In the genomic region with DNA sequence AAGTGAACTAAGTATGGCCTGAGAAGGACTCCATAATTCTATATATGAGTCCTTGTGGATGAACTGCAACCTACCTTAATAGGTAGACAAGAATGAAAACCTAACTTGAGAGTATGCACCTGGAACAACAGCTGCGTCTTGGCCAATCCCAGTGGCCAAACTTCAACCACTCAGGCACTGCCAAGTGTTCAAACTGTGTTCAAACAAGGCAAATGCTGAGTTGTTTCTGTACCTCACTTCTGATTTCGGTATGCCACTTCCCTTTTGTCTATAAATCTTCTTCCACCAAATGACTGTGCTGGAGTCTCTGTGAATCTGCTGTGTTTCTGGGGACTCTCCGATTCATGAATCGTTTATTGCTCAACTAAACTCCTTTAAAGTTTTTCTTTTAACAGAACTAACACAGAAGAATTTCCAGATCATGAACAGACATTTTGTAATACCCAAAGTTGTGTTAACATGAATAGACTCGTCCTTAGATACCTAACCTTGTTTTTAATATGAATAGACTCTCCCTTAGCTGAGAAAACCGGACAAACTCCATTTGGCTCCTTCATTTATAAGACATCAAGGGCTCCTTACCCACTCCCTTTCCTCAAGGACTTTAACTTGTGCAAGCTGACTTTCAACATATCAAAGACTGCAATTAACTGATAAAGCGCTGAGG, we compare ENCODE assay signal across 23 cellular contexts. TPM values are rescaled to one million over a fixed set of nuclear protein-coding genes. Genes with fewer than 3 reads are reported as not detected.
A peak's percentile ranks its signal among the peaks of the same experiment; 100 is the strongest.
DNase-seq lines count a peak whose midpoint lies in the region; ATAC-seq, FAIRE-seq and TF ChIP-seq lines count a peak whose summit lies in the region.
"Had no signal": no experiment of that assay in that cellular context is flagged by ENCODE, and none has a peak within 500 bp of the region (broad histone marks: within the 10 kb centered on the region; RNA-seq: fewer than 3 reads in every experiment).

No MANE protein-coding gene starts in this region.

- peak; percentile 29 to 40 for DNase-seq in activated T-cell treated with anti-CD3 and anti-CD28 coated beads, Interleukin-2, amount 50 U/mL, for 72 hours
- DNase-seq in activated T-cell treated with anti-CD3 and anti-CD28 coated beads, Interleukin-2, amount 50 U/mL, for 4 hours, result no peak
- DNase-seq in GM12865 (ENCODE audit: low read depth) (peak; percentile 70), GM12878 (ENCODE audit: low read depth, low spot score) (peak; percentile 53), NCI-H1436 treated with DMSO at 0.1 percent for 48 hours (lab: John Stamatoyannopoulos, UW) (no peak), Right ventricle myocardium inferior (ENCODE audit: missing footprints) (no peak)
- peak; percentile 7 for DNase-seq in stimulated activated CD8-positive, alpha-beta memory T cell treated with anti-CD3 and anti-CD28 coated beads, Interleukin-4, amount 100 ng/mL, for 24 hours (ENCODE audit: low read depth)
- DNase-seq: activated CD4-positive, alpha-beta T cell treated with anti-CD3 and anti-CD28 coated beads, Interleukin-2, amount 10 ng/mL, durations not matched to agents 7 days and 5 days; aorta; caudate nucleus; DMS79 treated with DMSO at 0.1 percent for 48 hours; kidney glomerular epithelial cell; NCI-H1048; NCI-H1930; NCI-H526 treated with DMSO at 0.1 percent for 48 hours; right lobe of liver had no signal

- peaks cover 0 to 10% of the 10 kb centered on the region in 2 experiments; a peak in 1 of 4 replicates for H3K36me3 ChIP-seq in GM12878 (ENCODE audit: control insufficient read depth in 2 of 2, insufficient read depth in 2 of 2, low read length in 1 of 2)

- no peaks in the 10 kb centered on the region for H3K4me1 ChIP-seq in GM12878 (ENCODE audit: control insufficient read depth, insufficient read depth, low read length)
- H3K4me1 ChIP-seq: BLaER1 had no signal

- in situ Hi-C loops in GM12878 (cut with MboI), result no loop called here

- TF ChIP-seq RAD21 in GM12878 (IDR thresholded peaks at IDR 0.05; ENCODE audit: insufficient read depth, low read depth, low read length), result no peak

- no peaks in the 10 kb centered on the region for H3K27me3 ChIP-seq in GM12878 (replicated peaks in 1 of 2; ENCODE audit: control insufficient read depth in 2 of 2, insufficient read depth in 2 of 2, low read length in 1 of 2)
- H3K27me3 ChIP-seq: BLaER1, right lobe of liver had no signal

- H3K36me3 Mint-ChIP-seq in activated T-cell treated with anti-CD3 and anti-CD28 coated beads, Interleukin-2, amount 50 U/mL, for 72 hours (ENCODE audit: insufficient read depth in 2 of 2), result peaks cover 52 to 56% of the 10 kb centered on the region in 2 donors
- H3K36me3 Mint-ChIP-seq in activated T-cell treated with anti-CD3 and anti-CD28 coated beads, Interleukin-2, amount 50 U/mL, for 4 hours (ENCODE audit: insufficient read depth), result peaks cover 54% of the 10 kb centered on the region

- CTCF ChIA-PET in GM12878 (lab: Yijun Ruan, JAX), result no interaction called here

- SMC1A ChIA-PET in GM12878 (lab: Charles Lee; ENCODE audit: uncharacterized antibody, unreplicated experiment), result no interaction called here

- H4K20me1 ChIP-seq in GM12878 (ENCODE audit: control insufficient read depth, insufficient read depth), result no peaks in the 10 kb centered on the region
- H4K20me1 ChIP-seq: BLaER1 had no signal

- H3K4me3 ChIP-seq in GM12865 (ENCODE audit: low read depth, low read length) (no peak overlapping the region), GM12878 (no peak overlapping the region)
- H3K4me3 ChIP-seq: BLaER1, HAP-1, right lobe of liver had no signal

- H3K27ac Mint-ChIP-seq in activated T-cell treated with anti-CD3 and anti-CD28 coated beads, Interleukin-2, amount 50 U/mL, for 72 hours, result peak overlapping the region; percentile 66
- H3K27ac Mint-ChIP-seq: activated CD4-positive, alpha-beta T cell treated with anti-CD3 and anti-CD28 coated beads, Interleukin-2, amount 10 ng/mL, durations not matched to agents 7 days and 5 days; dendritic cell treated with granulocyte-macrophage colony-stimulating factor and Interleukin-4, amounts not matched to agents 40 ng/mL and 50 ng/mL, for 4 days; T-helper 1 cell treated with Interleukin-12 subunit alpha and Interleukin-12 subunit beta and Interleukin-4 antibody, amounts not matched to agents 30 μg/mL and 1 μg/mL, for 36 hours had no signal

- TF ChIP-seq EP300 in GM12878 (IDR thresholded peaks at IDR 0.05; ENCODE audit: borderline replicate concordance in 1 of 2, control insufficient read depth in 1 of 2, low read depth in 2 of 2, low read length in 2 of 2), result peak in 1 of 2 experiments; percentile 32; a peak in 1 of 4 replicates

- POLR2A ChIA-PET in GM12878 (lab: Charles Lee), result no interaction called here

- H3K9me3 ChIP-seq in GM12878 (replicated peaks; ENCODE audit: control insufficient read depth, insufficient read depth, low read length), result peaks cover 27% of the 10 kb centered on the region
- H3K9me3 ChIP-seq: right lobe of liver had no signal

- no TSS peak for BruUV-seq in GM12878 (replicated peaks; lab: Mats Ljungman, UMichigan)

- FAIRE-seq in GM12878 (lab: Jason Lieb, UNC), result no peak
- FAIRE-seq: endometrium, GM12892, urothelium cell line had no signal

- 34% methylated on average over 7 of the region's 7 CpGs for WGBS in GM12878 (ENCODE audit: insufficient coverage, insufficient replicate concordance, low lambda C conversion rate, missing lambda C conversion rate)

- TF ChIP-seq POLR2A in GM12878 (IDR thresholded peaks at IDR 0.05; ENCODE audit: low read depth, low read length), result no peak

- H2AFZ ChIP-seq in GM12878 (ENCODE audit: control insufficient read depth, low read depth, low read length), result no peak overlapping the region

- peak overlapping the region; percentile 61 for H3K27ac ChIP-seq in GM12878 (ENCODE audit: control insufficient read depth, insufficient read depth)
- H3K27ac ChIP-seq: BLaER1, right lobe of liver had no signal

- H3K9me3 Mint-ChIP-seq in activated T-cell treated with anti-CD3 and anti-CD28 coated beads, Interleukin-2, amount 50 U/mL, for 72 hours, result peaks cover 5 to 27% of the 10 kb centered on the region in 2 donors
- H3K9me3 Mint-ChIP-seq in activated T-cell treated with anti-CD3 and anti-CD28 coated beads, Interleukin-2, amount 50 U/mL, for 4 hours, result peaks cover 36% of the 10 kb centered on the region

- no peak overlapping the region for H3K9ac ChIP-seq in GM12878 (ENCODE audit: control insufficient read depth, insufficient read depth, low read length)
- H3K9ac ChIP-seq: BLaER1 had no signal

- intact Hi-C loops in GM12878 (cut with micrococcal nuclease; ENCODE audit: unreplicated experiment) (loop anchor here (10.0 kb wide), 1 partner anchor 1154 kb away; no protein-coding TSS in a partner anchor), Right ventricle myocardium inferior (cut with DNase I) (no loop called here)

- RAD21 ChIA-PET in GM12878 (lab: Charles Lee; ENCODE audit: unreplicated experiment), result no interaction called here

- H3K79me2 ChIP-seq in GM12878 (ENCODE audit: control insufficient read depth, insufficient read depth, low read length), result no peaks in the 10 kb centered on the region; the same call in none of the 2 replicates

- 0 out of 2 replicates have a peak overlapping the region, but pooled peaks have one; percentile 9 for H3K4me2 ChIP-seq in GM12878 (ENCODE audit: control insufficient read depth, insufficient read depth)
- H3K4me2 ChIP-seq: BLaER1 had no signal

- no peak for TF ChIP-seq CTCF in GM12865 (IDR thresholded peaks at IDR 0.05; ENCODE audit: insufficient read depth, low read depth, low read length, missing control alignments)
- TF ChIP-seq CTCF in GM12878 (IDR thresholded peaks at IDR 0.05 in 2 of 3, conservative IDR thresholded peaks at IDR 0.05 in 1 of 3; ENCODE audit: control insufficient read depth in 2 of 3, extremely low read depth in 1 of 3, insufficient read depth in 1 of 3, low read depth in 3 of 3, low read length in 3 of 3), result no peak

- no peaks in the 10 kb centered on the region for H3K27me3 Mint-ChIP-seq in activated T-cell treated with anti-CD3 and anti-CD28 coated beads, Interleukin-2, amount 50 U/mL, for 72 hours (ENCODE audit: low read depth)
- no peaks in the 10 kb centered on the region for H3K27me3 Mint-ChIP-seq in activated T-cell treated with anti-CD3 and anti-CD28 coated beads, Interleukin-2, amount 50 U/mL, for 4 hours (ENCODE audit: low read depth)
- H3K27me3 Mint-ChIP-seq: activated CD4-positive, alpha-beta T cell treated with anti-CD3 and anti-CD28 coated beads, Interleukin-2, amount 10 ng/mL, durations not matched to agents 7 days and 5 days; dendritic cell treated with granulocyte-macrophage colony-stimulating factor and Interleukin-4, amounts not matched to agents 40 ng/mL and 50 ng/mL, for 4 days had no signal

- ATAC-seq in activated T-cell treated with anti-CD3 and anti-CD28 coated beads, Interleukin-2, amount 50 U/mL, for 72 hours (replicated peaks in 1 of 2), result no peak
- no peak for ATAC-seq in activated T-cell treated with anti-CD3 and anti-CD28 coated beads, Interleukin-2, amount 50 U/mL, for 4 hours
- ATAC-seq in GM12878 (no peak), Right ventricle myocardium inferior (no peak)
- ATAC-seq: right lobe of liver had no signal

- H3K4me1 Mint-ChIP-seq in activated T-cell treated with anti-CD3 and anti-CD28 coated beads, Interleukin-2, amount 50 U/mL, for 72 hours (ENCODE audit: low read depth), result peaks cover 10% of the 10 kb centered on the region
- peaks cover 14% of the 10 kb centered on the region for H3K4me1 Mint-ChIP-seq in activated T-cell treated with anti-CD3 and anti-CD28 coated beads, Interleukin-2, amount 50 U/mL, for 4 hours (ENCODE audit: low read depth)

- peak overlapping the region in 1 of 2 donors; percentile 58 for H3K4me3 Mint-ChIP-seq in activated T-cell treated with anti-CD3 and anti-CD28 coated beads, Interleukin-2, amount 50 U/mL, for 72 hours
- H3K4me3 Mint-ChIP-seq in activated T-cell treated with anti-CD3 and anti-CD28 coated beads, Interleukin-2, amount 50 U/mL, for 4 hours, result no peak overlapping the region
- H3K4me3 Mint-ChIP-seq: activated CD4-positive, alpha-beta T cell treated with anti-CD3 and anti-CD28 coated beads, Interleukin-2, amount 10 ng/mL, durations not matched to agents 7 days and 5 days; dendritic cell treated with granulocyte-macrophage colony-stimulating factor and Interleukin-4, amounts not matched to agents 40 ng/mL and 50 ng/mL, for 4 days; T-helper 1 cell treated with Interleukin-12 subunit alpha and Interleukin-12 subunit beta and Interleukin-4 antibody, amounts not matched to agents 30 μg/mL and 1 μg/mL, for 36 hours had no signal

RNA-seq across cellular contexts. Expression of a gene that starts 4.1 kb away (rescaled TPM):
- total RNA-seq in activated T-cell treated with anti-CD3 and anti-CD28 coated beads, Interleukin-2, amount 50 U/mL, for 72 hours, result 10 to 100 TPM; 19.2 to 24.3 TPM
- 1 to 10 TPM; 4.8 to 6.5 (median 6.0) TPM for total RNA-seq in activated T-cell treated with anti-CD3 and anti-CD28 coated beads, Interleukin-2, amount 50 U/mL, for 4 hours
- total RNA-seq in GM12878 (2013; cell fraction: nucleolus; rRNA removed), result 111 and 115 TPM in 2 replicates
- total RNA-seq in GM12878 (2014; rRNA removed) (11.4 and 13.9 TPM in 2 replicates), GM12878 (2014; rRNA removed; fragmentation: Illumina TruSeq; extraction: Trizol) (13.9 and 14.1 TPM in 2 replicates), GM12878 (2021) (9.8 and 10.8 TPM in 2 replicates), Right ventricle myocardium inferior (7.5 TPM)
- 8.6 TPM for polyA plus RNA-seq in GM12878 (2011; ENCODE audit: low read depth)
- polyA plus RNA-seq in GM12878 (2011; rRNA removed) (25.9 and 33.3 TPM in 2 replicates), GM12878 (2014; fragmentation: Illumina TruSeq; extraction: Trizol) (8.4 and 12.5 TPM in 2 replicates), GM12878 (2014; fragmentation: Nextera tagmentation; extraction: Ambion mirVana) (1 to 10 TPM; 2.8 to 6.0 TPM), GM12878 (2014; rRNA removed) (7.8 and 8.4 TPM in 2 replicates), GM12878 (2016; fragmentation: Nextera tagmentation; extraction: Ambion mirVana) (1 to 10 TPM; 7.5 to 9.0 TPM)
- polyA plus RNA-seq in GM12878 (2011; cell fraction: cytosol; rRNA removed), result 9.6 and 10.8 TPM in 2 replicates
- 18.4 and 20.7 TPM in 2 replicates for polyA plus RNA-seq in GM12878 (2011; cell fraction: nucleus; rRNA removed)
- 6.3 and 8.4 TPM in 2 replicates for polyA plus RNA-seq in GM12878 (2012)
- 29.6 and 33.1 TPM in 2 replicates for polyA minus RNA-seq in GM12878 (2011; rRNA and poly(A)+ RNA removed)
- 6.1 and 8.0 TPM in 2 replicates for polyA minus RNA-seq in GM12878 (2011; cell fraction: cytosol; rRNA and poly(A)+ RNA removed)
- polyA minus RNA-seq in GM12878 (2011; cell fraction: nucleus; rRNA and poly(A)+ RNA removed), result 20.8 and 26.0 TPM in 2 replicates

Comparison
In these comparisons a context has a peak if more than half of its experiments do, and no peak if none do; other contexts are left out.
1. DNase-seq: peak in activated T-cell treated with anti-CD3 and anti-CD28 coated beads, Interleukin-2, amount 50 U/mL, for 72 hours (2 of 2), GM12865 (single experiment), GM12878 (single experiment) and stimulated activated CD8-positive, alpha-beta memory T cell treated with anti-CD3 and anti-CD28 coated beads, Interleukin-4, amount 100 ng/mL, for 24 hours (single experiment); none in activated T-cell treated with anti-CD3 and anti-CD28 coated beads, Interleukin-2, amount 50 U/mL, for 4 hours (single experiment), NCI-H1436 treated with DMSO at 0.1 percent for 48 hours (single experiment) and Right ventricle myocardium inferior (single experiment).